Comparison of ENCODE assay signal across 17 cellular contexts in genomic region chr20:1761116-1761515, GRCh38.
DNase-seq lines count a peak whose midpoint lies in the region; ATAC-seq, FAIRE-seq and TF ChIP-seq lines count a peak whose summit lies in the region.
"Had no signal": no experiment of that assay in that cellular context is flagged by ENCODE, and none has a peak within 500 bp of the region (broad histone marks: within the 10 kb centered on the region; RNA-seq: fewer than 3 reads in every experiment).

No MANE protein-coding gene starts in this region.

- TF ChIP-seq CTCF in AG04449 (IDR thresholded peaks at IDR 0.05; ENCODE audit: insufficient read depth, low read length, missing control alignments) (no peak), foreskin fibroblast (IDR thresholded peaks at IDR 0.05; ENCODE audit: low read depth, low read length) (no peak), right lobe of liver (IDR thresholded peaks at IDR 0.05) (no peak), omental fat pad (IDR thresholded peaks at IDR 0.05) (no peak)

- peaks cover 46% of the 10 kb centered on the region for H3K4me1 ChIP-seq in adipocyte (ENCODE audit: control insufficient read depth, insufficient read depth, low read length)
- peaks cover 0 to 30% (median 9%) of the 10 kb centered on the region in 4 donors for H3K4me1 ChIP-seq in right lobe of liver
- peaks cover 0 to 7% of the 10 kb centered on the region in 2 donors for H3K4me1 ChIP-seq in small intestine (ENCODE audit: control insufficient read depth in 2 of 2, insufficient read depth in 1 of 2, low read depth in 1 of 2, low read length in 1 of 2)
- H3K4me1 ChIP-seq: HAP-1 had no signal

- H3K4me3 ChIP-seq in AG04449 (ENCODE audit: low read depth, low read length) = no peak overlapping the region
- H3K4me3 ChIP-seq in adipocyte (ENCODE audit: low read length) = no peak overlapping the region
- no peak overlapping the region for H3K4me3 ChIP-seq in foreskin fibroblast (ENCODE audit: low read depth in 1 of 2, low read length in 2 of 2)
- no peak overlapping the region for H3K4me3 ChIP-seq in right lobe of liver
- H3K4me3 ChIP-seq in small intestine (ENCODE audit: low read depth in 1 of 2, low read length in 2 of 2) = no peak overlapping the region
- H3K4me3 ChIP-seq: HAP-1, ovary had no signal

- CTCF ChIA-PET in AG04449 (lab: Yijun Ruan, JAX) = interaction anchor here (0.9 to 2.5 kb wide), 3 partner anchors 16 to 411 kb away, joined by 3 to 10 read pairs (median 8); no protein-coding TSS in a partner anchor

- no peaks in the 10 kb centered on the region for H3K27me3 ChIP-seq in adipocyte (replicated peaks; ENCODE audit: control insufficient read depth, insufficient read depth, low read length)
- no peaks in the 10 kb centered on the region for H3K27me3 ChIP-seq in right lobe of liver
- H3K27me3 ChIP-seq in small intestine (ENCODE audit: control insufficient read depth in 2 of 2, insufficient read depth in 2 of 2, low read length in 2 of 2) = no peaks in the 10 kb centered on the region
- H3K27me3 ChIP-seq: ovary had no signal

- no peak overlapping the region for H3K9ac ChIP-seq in adipocyte (ENCODE audit: low read length)

- intact Hi-C loops in right lobe of liver (cut with DNase I) = no loop called here

- POLR2A ChIA-PET in AG04449 (lab: Yijun Ruan, JAX) = no interaction called here

- no peak for ATAC-seq in right lobe of liver
- ATAC-seq in omental fat pad (ENCODE audit: low FRiP score) = no peak
- ATAC-seq: activated naive CD8-positive, alpha-beta T cell treated with anti-CD3 and anti-CD28 coated beads, Interleukin-2, amount 50 U/mL, for 24 hours; WTC11 had no signal

- WGBS in right lobe of liver (ENCODE audit: insufficient coverage, low coverage, low lambda C conversion rate, missing lambda C conversion rate) = 55% methylated on average over 4 of the region's 5 CpGs
- 65 to 78% (median 76%) methylated on average over 5 of the region's 5 CpGs for WGBS in small intestine, 3 donors

- no peak for TF ChIP-seq POLR2A in right lobe of liver (IDR thresholded peaks at IDR 0.05)

- no peak for FAIRE-seq in small intestine (lab: Jason Lieb, UNC)

- H3K9me3 ChIP-seq in adipocyte (ENCODE audit: control insufficient read depth, low read length) (no peaks in the 10 kb centered on the region), right lobe of liver (no peaks in the 10 kb centered on the region), small intestine (ENCODE audit: control insufficient read depth, low read depth) (no peaks in the 10 kb centered on the region)
- H3K9me3 ChIP-seq: HAP-1, ovary had no signal

- DNase-seq in AG04449 (ENCODE audit: low read depth, low spot score) (peak; percentile 67), HPDE6-E6E7 (ENCODE audit: extremely low spot score) (peak; percentile 82), adipocyte (ENCODE audit: low read depth) (peak; percentile 38), foreskin fibroblast (peak; percentile 73 to 84), right lobe of liver (no peak), omental fat pad (ENCODE audit: low spot score) (no peak), small intestine (no peak), NCI-H748 (lab: John Stamatoyannopoulos, UW; ENCODE audit: unreplicated experiment) (no peak)
- DNase-seq: activated CD8-positive, alpha-beta memory T cell treated with anti-CD3 and anti-CD28 coated beads, Interleukin-2, amount 50 U/mL, for 48 hours; activated naive CD8-positive, alpha-beta T cell treated with anti-CD3 and anti-CD28 coated beads, Interleukin-2, amount 50 U/mL, for 24 hours; DND-41; hypothalamus; NCI-H510A treated with DMSO at 0.1 percent for 48 hours; ovary; SIG-M5 had no signal

- H3K27ac ChIP-seq in right lobe of liver (no peak overlapping the region), small intestine (ENCODE audit: low read depth in 1 of 2, low read length in 1 of 2) (no peak overlapping the region)
- H3K27ac ChIP-seq: ovary had no signal

- H3K36me3 ChIP-seq in adipocyte (ENCODE audit: control insufficient read depth, insufficient read depth, low read length, severe bottlenecking) = no peaks in the 10 kb centered on the region
- H3K36me3 ChIP-seq in right lobe of liver = no peaks in the 10 kb centered on the region
- H3K36me3 ChIP-seq in small intestine (ENCODE audit: control insufficient read depth in 2 of 2, insufficient read depth in 2 of 2, low read length in 2 of 2) = no peaks in the 10 kb centered on the region
- H3K36me3 ChIP-seq: HAP-1, ovary had no signal

Comparison
In these comparisons a context has a peak if more than half of its experiments do, and no peak if none do; other contexts are left out.
1. DNase-seq: peak in AG04449 (single experiment), HPDE6-E6E7 (single experiment), adipocyte (single experiment) and foreskin fibroblast (2 of 2); none in right lobe of liver (0 of 3), omental fat pad (single experiment), small intestine (single experiment) and NCI-H748 (single experiment).